12 cellular contexts compared by ENCODE assay signal in genomic region chr6:13611715-13612114, GRCh38. TPM values are rescaled to one million over a fixed set of nuclear protein-coding genes. Genes with fewer than 3 reads are reported as not detected.
DNase-seq lines count a peak whose midpoint lies in the region; ATAC-seq and TF ChIP-seq lines count a peak whose summit lies in the region.
"Had no signal": no experiment of that assay in that cellular context is flagged by ENCODE, and none has a peak within 500 bp of the region (broad histone marks: within the 10 kb centered on the region; RNA-seq: fewer than 3 reads in every experiment).

No MANE protein-coding gene starts in this region.

- peak overlapping the region; percentile 39 for H2AFZ ChIP-seq in osteoblast (ENCODE audit: low read length)

- H3K9me3 ChIP-seq in osteoblast (ENCODE audit: low read depth, low read length), result no peaks in the 10 kb centered on the region
- H3K9me3 ChIP-seq: upper lobe of right lung had no signal

- no peaks in the 10 kb centered on the region for H3K27me3 Mint-ChIP-seq in activated CD8-positive, alpha-beta memory T cell treated with anti-CD3 and anti-CD28 coated beads, Interleukin-2, amount 10 ng/mL, durations not matched to agents 7 days and 5 days
- H3K27me3 Mint-ChIP-seq in activated CD8-positive, alpha-beta T cell treated with anti-CD3 and anti-CD28 coated beads, Interleukin-2, amount 10 ng/mL, durations not matched to agents 7 days and 5 days (ENCODE audit: low read depth), result no peaks in the 10 kb centered on the region

- peaks cover 11% of the 10 kb centered on the region for H3K79me2 ChIP-seq in osteoblast (ENCODE audit: insufficient read depth, low read length)

- peak overlapping the region; percentile 84 for H3K27ac Mint-ChIP-seq in activated CD8-positive, alpha-beta memory T cell treated with anti-CD3 and anti-CD28 coated beads, Interleukin-2, amount 10 ng/mL, durations not matched to agents 7 days and 5 days
- H3K27ac Mint-ChIP-seq in activated CD8-positive, alpha-beta T cell treated with anti-CD3 and anti-CD28 coated beads, Interleukin-2, amount 10 ng/mL, durations not matched to agents 7 days and 5 days, result peak overlapping the region; percentile 63

- no peak for TF ChIP-seq CTCF in osteoblast (IDR thresholded peaks at IDR 0.05; ENCODE audit: extremely low read depth, low read depth, low read length)

- CTCF ChIA-PET in activated CD8-positive, alpha-beta memory T cell treated with anti-CD3 and anti-CD28 coated beads, Interleukin-2, amount 10 ng/mL, durations not matched to agents 7 days and 5 days (lab: Charles Lee), result interaction anchor here (1.6 to 2.1 kb wide), 2 partner anchors 13 to 37 kb away, joined by 3 to 9 read pairs; no protein-coding TSS in a partner anchor
- CTCF ChIA-PET in activated CD8-positive, alpha-beta T cell treated with anti-CD3 and anti-CD28 coated beads, Interleukin-2, amount 10 ng/mL, durations not matched to agents 7 days and 5 days (lab: Charles Lee), result interaction anchor here (9.1 kb wide), 1 partner anchor 38 kb away, joined by 81 read pairs; the partner anchor contains the start of gene SIRT5

- peaks cover 3% of the 10 kb centered on the region for H4K20me1 ChIP-seq in osteoblast (ENCODE audit: insufficient read depth, low read length)

- no peaks in the 10 kb centered on the region for H3K27me3 ChIP-seq in osteoblast (ENCODE audit: insufficient read depth, low read length)
- H3K27me3 ChIP-seq: upper lobe of right lung had no signal

- H3K4me1 ChIP-seq in osteoblast (ENCODE audit: insufficient read depth, low read length), result peaks cover 25% of the 10 kb centered on the region

- peak overlapping the region; percentile 26 for H3K4me3 ChIP-seq in osteoblast (ENCODE audit: insufficient read depth, low read length)
- H3K4me3 ChIP-seq: smooth muscle cell, upper lobe of right lung had no signal

- H3K4me2 ChIP-seq in osteoblast (ENCODE audit: insufficient read depth, low read length), result peak overlapping the region; percentile 7
- H3K4me2 ChIP-seq: smooth muscle cell had no signal

- peaks cover 9% of the 10 kb centered on the region for H3K36me3 Mint-ChIP-seq in activated CD8-positive, alpha-beta memory T cell treated with anti-CD3 and anti-CD28 coated beads, Interleukin-2, amount 10 ng/mL, durations not matched to agents 7 days and 5 days
- H3K36me3 Mint-ChIP-seq in activated CD8-positive, alpha-beta T cell treated with anti-CD3 and anti-CD28 coated beads, Interleukin-2, amount 10 ng/mL, durations not matched to agents 7 days and 5 days (ENCODE audit: low read depth), result peaks cover 16% of the 10 kb centered on the region

- peak overlapping the region; percentile 53 for H3K4me3 Mint-ChIP-seq in activated CD8-positive, alpha-beta memory T cell treated with anti-CD3 and anti-CD28 coated beads, Interleukin-2, amount 10 ng/mL, durations not matched to agents 7 days and 5 days
- peak overlapping the region; percentile 34 for H3K4me3 Mint-ChIP-seq in activated CD8-positive, alpha-beta T cell treated with anti-CD3 and anti-CD28 coated beads, Interleukin-2, amount 10 ng/mL, durations not matched to agents 7 days and 5 days

- ATAC-seq in activated CD8-positive, alpha-beta memory T cell treated with anti-CD3 and anti-CD28 coated beads, Interleukin-2, amount 10 ng/mL, durations not matched to agents 7 days and 5 days, result no peak
- no peak for ATAC-seq in activated CD8-positive, alpha-beta T cell treated with anti-CD3 and anti-CD28 coated beads, Interleukin-2, amount 10 ng/mL, durations not matched to agents 7 days and 5 days
- ATAC-seq in GM21360 (IDR thresholded peaks at IDR 0.05; ENCODE audit: unreplicated experiment), result no peak
- no peak for ATAC-seq in GM18520 (IDR thresholded peaks at IDR 0.05; ENCODE audit: unreplicated experiment)
- ATAC-seq: upper lobe of right lung had no signal

- POLR2A ChIA-PET in activated CD8-positive, alpha-beta T cell treated with anti-CD3 and anti-CD28 coated beads, Interleukin-2, amount 10 ng/mL, durations not matched to agents 7 days and 5 days (lab: Charles Lee), result interaction anchor here (1.7 kb wide), 1 partner anchor 37 kb away, joined by 4 read pairs; the partner anchor contains the start of gene SIRT5

- no peak for DNase-seq in activated CD8-positive, alpha-beta memory T cell treated with anti-CD3 and anti-CD28 coated beads, Interleukin-2, amount 10 ng/mL, durations not matched to agents 7 days and 5 days
- DNase-seq in activated CD8-positive, alpha-beta memory T cell treated with anti-CD3 and anti-CD28 coated beads for 24 hours, result no peak
- DNase-seq in MV-4-11 (lab: John Stamatoyannopoulos, UW) (peak; percentile 69), osteoblast (ENCODE audit: insufficient read length, low spot score, missing footprints) (no peak), substantia nigra (lab: John Stamatoyannopoulos, UW) (no peak)
- no peak for DNase-seq in activated CD8-positive, alpha-beta T cell treated with anti-CD3 and anti-CD28 coated beads, Interleukin-2, amount 10 ng/mL, durations not matched to agents 7 days and 5 days
- DNase-seq: foreskin melanocyte, NCI-H2171, upper lobe of right lung had no signal

- no peaks in the 10 kb centered on the region for H3K9me3 Mint-ChIP-seq in activated CD8-positive, alpha-beta memory T cell treated with anti-CD3 and anti-CD28 coated beads, Interleukin-2, amount 10 ng/mL, durations not matched to agents 7 days and 5 days (ENCODE audit: low read depth)
- no peaks in the 10 kb centered on the region for H3K9me3 Mint-ChIP-seq in activated CD8-positive, alpha-beta T cell treated with anti-CD3 and anti-CD28 coated beads, Interleukin-2, amount 10 ng/mL, durations not matched to agents 7 days and 5 days (ENCODE audit: insufficient read depth)

- peaks cover 3% of the 10 kb centered on the region for H3K36me3 ChIP-seq in osteoblast (ENCODE audit: insufficient read depth, low read length)

- H3K27ac ChIP-seq in osteoblast (ENCODE audit: low read depth, low read length) (no peak overlapping the region), substantia nigra (ENCODE audit: low read depth, low read length, poor library complexity, severe bottlenecking) (no peak overlapping the region)
- H3K27ac ChIP-seq: upper lobe of right lung had no signal

- H3K4me1 Mint-ChIP-seq in activated CD8-positive, alpha-beta memory T cell treated with anti-CD3 and anti-CD28 coated beads, Interleukin-2, amount 10 ng/mL, durations not matched to agents 7 days and 5 days, result peaks cover 41% of the 10 kb centered on the region
- H3K4me1 Mint-ChIP-seq in activated CD8-positive, alpha-beta T cell treated with anti-CD3 and anti-CD28 coated beads, Interleukin-2, amount 10 ng/mL, durations not matched to agents 7 days and 5 days (ENCODE audit: low read depth), result peaks cover 36% of the 10 kb centered on the region

RNA-seq across cellular contexts. Expression of gene NOL7, which starts 3.4 kb away (rescaled TPM):
- 10 to 100 TPM; 56.6 to 70.9 TPM for total RNA-seq in activated CD8-positive, alpha-beta memory T cell treated with anti-CD3 and anti-CD28 coated beads, Interleukin-2, amount 10 ng/mL, durations not matched to agents 7 days and 5 days
- total RNA-seq in activated CD8-positive, alpha-beta T cell treated with anti-CD3 and anti-CD28 coated beads, Interleukin-2, amount 10 ng/mL, durations not matched to agents 7 days and 5 days, result 10 to 100 TPM; 67.3 to 71.6 TPM
- 43.0 and 44.9 TPM in 2 replicates for total RNA-seq in osteoblast

RNA-seq across cellular contexts. Expression of gene SIRT5, which starts 37.3 kb away (rescaled TPM):
- 10 to 100 TPM in 1 of 2 experiments, 1 to 10 TPM in 1; 6.9 to 10.9 TPM for total RNA-seq in activated CD8-positive, alpha-beta memory T cell treated with anti-CD3 and anti-CD28 coated beads, Interleukin-2, amount 10 ng/mL, durations not matched to agents 7 days and 5 days
- total RNA-seq in activated CD8-positive, alpha-beta T cell treated with anti-CD3 and anti-CD28 coated beads, Interleukin-2, amount 10 ng/mL, durations not matched to agents 7 days and 5 days, result 10 to 100 TPM in 1 of 2 experiments, 1 to 10 TPM in 1; 9.2 to 12.1 TPM
- total RNA-seq in osteoblast, result 8.5 and 9.0 TPM in 2 replicates
